Comparison of ENCODE assay signal across 1 cellular context in genomic region chr2:230684222-230685164, GRCh38.
TF ChIP-seq lines count a peak whose summit lies in the region.

No MANE protein-coding gene starts in this region.

TF ChIP-seq in HCT116, 20 proteins besides CTCF, POLR2A, EP300 and RAD21 (continued from another document):
- TF ChIP-seq POLR2AphosphoS5 (IDR thresholded peaks at IDR 0.05; ENCODE audit: low read depth, low read length), result 0 out of 2 replicates have a peak, but pooled peaks have one; percentile 25
